In genomic region chr4:26780524-26780923, GRCh38 we compare ENCODE assay signal across 9 cellular contexts.
A peak's percentile ranks its signal among the peaks of the same experiment; 100 is the strongest.
DNase-seq lines count a peak whose midpoint lies in the region; ATAC-seq and TF ChIP-seq lines count a peak whose summit lies in the region.
"Had no signal": no experiment of that assay in that cellular context is flagged by ENCODE, and none has a peak within 500 bp of the region (broad histone marks: within the 10 kb centered on the region; RNA-seq: fewer than 3 reads in every experiment).

No MANE protein-coding gene starts in this region.

- H3K4me3 ChIP-seq in fibroblast of the aortic adventitia (ENCODE audit: low read depth, low read length): no peak overlapping the region

- TF ChIP-seq CTCF in fibroblast of the aortic adventitia (IDR thresholded peaks at IDR 0.05; ENCODE audit: insufficient read depth, low read length): no peak

- peak; percentile 91 for ATAC-seq in GM21825 (IDR thresholded peaks at IDR 0.05; ENCODE audit: unreplicated experiment)

- DNase-seq in GM04503 (ENCODE audit: low read depth): peak; percentile 27
- peak; percentile 19 for DNase-seq in HS-5 (ENCODE audit: low read depth)
- DNase-seq in fibroblast of the aortic adventitia (ENCODE audit: low read depth): peak; percentile 58
- no peak for DNase-seq in DMS114 treated with DMSO at 0.1 percent for 48 hours (lab: John Stamatoyannopoulos, UW; ENCODE audit: unreplicated experiment)
- DNase-seq in stimulated activated CD4-positive, alpha-beta T cell treated with anti-CD3 and anti-CD28 coated beads, Interleukin-4, amount 100 ng/mL, for 1 hour: no peak
- DNase-seq in NCI-H2171 (lab: John Stamatoyannopoulos, UW): no peak
- DNase-seq in islet precursor cell: no peak
- DNase-seq: activated effector memory CD4-positive, alpha-beta T cell treated with Interleukin-2 at 50 U/mL for 16 hours had no signal

Comparison
In these comparisons a context has a peak if more than half of its experiments do, and no peak if none do; other contexts are left out.
1. DNase-seq: peak in GM04503 (single experiment), HS-5 (single experiment) and fibroblast of the aortic adventitia (single experiment); none in DMS114 treated with DMSO at 0.1 percent for 48 hours (single experiment), stimulated activated CD4-positive, alpha-beta T cell treated with anti-CD3 and anti-CD28 coated beads, Interleukin-4, amount 100 ng/mL, for 1 hour (single experiment), NCI-H2171 (single experiment) and islet precursor cell (single experiment).